In the genomic region with DNA sequence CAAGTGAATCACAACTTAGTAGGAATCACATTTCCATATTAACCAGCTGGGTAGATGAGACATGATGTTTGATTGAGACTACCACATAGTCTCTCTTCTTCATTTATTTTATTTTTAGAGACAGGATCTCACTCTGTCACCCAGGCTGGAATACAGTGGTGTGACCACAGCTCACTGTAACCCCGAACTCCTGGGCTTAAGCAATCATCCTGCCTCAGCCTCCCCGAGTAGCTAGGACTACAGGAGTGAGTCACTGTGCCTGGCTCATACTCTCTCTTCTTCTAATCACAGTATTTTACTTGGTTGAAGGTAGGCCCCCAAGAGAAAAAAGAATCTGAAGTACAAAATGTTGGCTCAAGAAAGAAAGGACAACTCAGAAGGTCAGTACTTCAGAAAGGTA, we compare ENCODE assay signal across 12 cellular contexts.
DNase-seq lines count a peak whose midpoint lies in the region; TF ChIP-seq lines count a peak whose summit lies in the region.
"Had no signal": no experiment of that assay in that cellular context is flagged by ENCODE, and none has a peak within 500 bp of the region (broad histone marks: within the 10 kb centered on the region; RNA-seq: fewer than 3 reads in every experiment).

No MANE protein-coding gene starts in this region.

- no peaks in the 10 kb centered on the region for H3K27me3 Mint-ChIP-seq in progenitor cell of endocrine pancreas

- peaks cover 19% of the 10 kb centered on the region for H3K36me3 Mint-ChIP-seq in progenitor cell of endocrine pancreas (ENCODE audit: insufficient read depth)

- no peaks in the 10 kb centered on the region for H3K9me3 ChIP-seq in mammary epithelial cell (replicated peaks; ENCODE audit: insufficient read depth, low read length)
- H3K9me3 ChIP-seq: SK-N-SH had no signal

- no peak overlapping the region for H3K27ac ChIP-seq in mammary epithelial cell (ENCODE audit: insufficient read depth, low read depth, low read length)
- H3K27ac ChIP-seq: 22Rv1 had no signal

- no peaks in the 10 kb centered on the region for H3K27me3 ChIP-seq in mammary epithelial cell (ENCODE audit: insufficient read depth, low read length)

- no TSS peak for BruUV-seq in mammary epithelial cell (replicated peaks; lab: Mats Ljungman, UMichigan)

- no peak overlapping the region for H3K4me3 Mint-ChIP-seq in progenitor cell of endocrine pancreas (ENCODE audit: low read depth)

- in situ Hi-C loops in mammary epithelial cell (cut with MboI; ENCODE audit: low sequenced_read_pairs in 2 of 2) = no loop called here

- no peaks in the 10 kb centered on the region for H4K20me1 ChIP-seq in mammary epithelial cell (ENCODE audit: insufficient read depth, low read length)

- CTCF ChIA-PET in mammary epithelial cell (lab: Charles Lee; ENCODE audit: low non-redundant PET) = interaction anchor here (0.6 kb wide), 2 partner anchors 37 to 335 kb away, joined by 3 to 4 read pairs; no protein-coding TSS in a partner anchor

- 42% methylated on average over 2 of the region's 2 CpGs for WGBS in mammary epithelial cell (ENCODE audit: low coverage, missing lambda C conversion rate)

- no peak overlapping the region for H2AFZ ChIP-seq in mammary epithelial cell (ENCODE audit: low read depth, low read length)

- H3K4me1 Mint-ChIP-seq in progenitor cell of endocrine pancreas (ENCODE audit: low read depth) = no peaks in the 10 kb centered on the region

- peak; percentile 10 for DNase-seq in NK-92 treated with Interleukin-12 subunit alpha and Interleukin-12 subunit beta, amount 100 ng/mL, for 24 hours (lab: John Stamatoyannopoulos, UW)
- no peak for DNase-seq in NK-92 (lab: John Stamatoyannopoulos, UW; ENCODE audit: unreplicated experiment)
- peak; percentile 80 for DNase-seq in LHCN-M2 (ENCODE audit: low read depth)
- peak; percentile 57 for DNase-seq in mammary epithelial cell
- peak; percentile 26 for DNase-seq in non-pigmented ciliary epithelial cell (ENCODE audit: low read depth)
- DNase-seq in hypothalamus (lab: John Stamatoyannopoulos, UW) = no peak
- DNase-seq in progenitor cell of endocrine pancreas (ENCODE audit: low spot score, unreplicated experiment) = no peak
- no peak for DNase-seq in cerebellum (ENCODE audit: low spot score)
- DNase-seq: NCI-H1436, NCI-H748 treated with DMSO at 0.1 percent for 48 hours, SK-N-SH had no signal

- H3K9me3 Mint-ChIP-seq in progenitor cell of endocrine pancreas (ENCODE audit: low read depth) = no peaks in the 10 kb centered on the region

- dilution Hi-C loops in mammary epithelial cell (cut with HindIII; ENCODE audit: low sequenced_read_pairs) = no loop called here

- H3K4me3 ChIP-seq in mammary epithelial cell (replicated peaks in 1 of 3; ENCODE audit: insufficient read depth in 1 of 3, low read depth in 2 of 3, low read length in 3 of 3) = no peak overlapping the region

- H3K4me1 ChIP-seq in mammary epithelial cell (ENCODE audit: insufficient read depth, low read length) = peaks cover 7% of the 10 kb centered on the region

- TF ChIP-seq CTCF in mammary epithelial cell (conservative IDR thresholded peaks at IDR 0.05 in 1 of 2, IDR thresholded peaks at IDR 0.05 in 1 of 2; ENCODE audit: extremely low read depth in 1 of 2, insufficient read depth in 1 of 2, low read depth in 1 of 2, low read length in 2 of 2) = no peak
- TF ChIP-seq CTCF in progenitor cell of endocrine pancreas (IDR thresholded peaks at IDR 0.05; ENCODE audit: unreplicated experiment) = no peak

- no peaks in the 10 kb centered on the region for H3K79me2 ChIP-seq in mammary epithelial cell (ENCODE audit: insufficient read depth, low read length)

- H3K9ac ChIP-seq in mammary epithelial cell (ENCODE audit: insufficient read depth, low read length) = no peak overlapping the region
- H3K9ac ChIP-seq: SK-N-SH had no signal

- intact Hi-C loops in mammary epithelial cell (cut with micrococcal nuclease) = no loop called here

- H3K36me3 ChIP-seq in mammary epithelial cell (ENCODE audit: insufficient read depth, low read length) = no peaks in the 10 kb centered on the region

- H3K4me2 ChIP-seq in mammary epithelial cell (ENCODE audit: insufficient read depth, low read depth, low read length) = no peak overlapping the region
- H3K4me2 ChIP-seq: SK-N-SH had no signal

- no peak overlapping the region for H3K27ac Mint-ChIP-seq in progenitor cell of endocrine pancreas

Comparison
In these comparisons a context has a peak if more than half of its experiments do, and no peak if none do; other contexts are left out.
1. DNase-seq: peak in NK-92 treated with Interleukin-12 subunit alpha and Interleukin-12 subunit beta, amount 100 ng/mL, for 24 hours (single experiment), LHCN-M2 (single experiment), mammary epithelial cell (single experiment) and non-pigmented ciliary epithelial cell (single experiment); none in NK-92 (single experiment), hypothalamus (0 of 51), progenitor cell of endocrine pancreas (single experiment) and cerebellum (single experiment).